20 cellular contexts compared by ENCODE assay signal in the genomic region with DNA sequence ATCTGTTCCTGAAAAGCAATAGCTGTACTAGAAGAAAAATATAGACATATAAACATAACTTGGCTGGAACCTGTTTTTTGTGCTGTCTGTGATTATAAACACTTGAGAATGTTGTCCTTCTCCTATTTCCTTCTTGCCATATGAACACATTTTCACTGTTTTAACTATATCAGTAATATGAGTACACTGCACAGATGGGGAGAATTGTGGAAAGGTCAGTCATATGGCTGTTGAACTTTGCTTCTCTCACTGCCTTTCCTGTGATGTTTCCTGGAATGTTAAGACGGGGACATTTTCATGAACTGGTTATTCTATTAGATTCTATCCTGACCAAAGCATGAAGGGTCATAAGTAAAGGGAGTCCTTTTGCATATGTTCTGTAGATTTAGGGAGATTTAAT. TPM values are rescaled to one million over a fixed set of nuclear protein-coding genes. Genes with fewer than 3 reads are reported as not detected.
"Had no signal": no experiment of that assay in that cellular context is flagged by ENCODE, and none has a peak within 500 bp of the region (broad histone marks: within the 10 kb centered on the region; RNA-seq: fewer than 3 reads in every experiment).

No MANE protein-coding gene starts in this region.

- H3K27ac Mint-ChIP-seq: activated CD4-positive, alpha-beta T cell treated with anti-CD3 and anti-CD28 coated beads, Interleukin-2, amount 10 ng/mL, durations not matched to agents 24 days and 14 days; activated CD8-positive, alpha-beta T cell treated with anti-CD3 and anti-CD28 coated beads, Interleukin-2, amount 10 ng/mL, durations not matched to agents 7 days and 5 days; activated naive CD4-positive, alpha-beta T cell treated with anti-CD3 and anti-CD28 coated beads, Interleukin-2, amount 10 ng/mL, durations not matched to agents 7 days and 5 days; activated naive CD8-positive, alpha-beta T cell treated with anti-CD3 and anti-CD28 coated beads, Interleukin-2, amount 50 U/mL, for 24 hours; activated T-cell treated with anti-CD3 and anti-CD28 coated beads, Interleukin-2, amount 50 U/mL, for 24 hours; activated T-helper 2 cell treated with anti-CD3 and anti-CD28 coated beads, Interferon-gamma antibody, Interleukin-2, Interleukin-4, amounts not matched to agents 10 μg/mL and 5 μg/mL and 100 μg/mL, durations not matched to agents 14 hours and 24 hours and 36 hours; T-helper 1 cell treated with Interleukin-12 subunit alpha and Interleukin-12 subunit beta and Interleukin-4 antibody, amounts not matched to agents 30 μg/mL and 1 μg/mL, for 36 hours had no signal

- H3K9me3 Mint-ChIP-seq: activated CD4-positive, alpha-beta T cell treated with anti-CD3 and anti-CD28 coated beads, Interleukin-2, amount 10 ng/mL, durations not matched to agents 24 days and 14 days; activated naive CD4-positive, alpha-beta T cell treated with anti-CD3 and anti-CD28 coated beads, Interleukin-2, amount 10 ng/mL, durations not matched to agents 7 days and 5 days; activated naive CD8-positive, alpha-beta T cell treated with anti-CD3 and anti-CD28 coated beads, Interleukin-2, amount 50 U/mL, for 24 hours; activated T-cell treated with anti-CD3 and anti-CD28 coated beads, Interleukin-2, amount 50 U/mL, for 24 hours; activated T-helper 2 cell treated with anti-CD3 and anti-CD28 coated beads, Interferon-gamma antibody, Interleukin-2, Interleukin-4, amounts not matched to agents 10 μg/mL and 5 μg/mL and 100 μg/mL, durations not matched to agents 14 hours and 24 hours and 36 hours; T-helper 1 cell treated with Interleukin-12 subunit alpha and Interleukin-12 subunit beta and Interleukin-4 antibody, amounts not matched to agents 30 μg/mL and 1 μg/mL, for 36 hours had no signal

- ATAC-seq: activated CD8-positive, alpha-beta T cell treated with anti-CD3 and anti-CD28 coated beads, Interleukin-2, amount 10 ng/mL, durations not matched to agents 7 days and 5 days; activated naive CD8-positive, alpha-beta T cell treated with anti-CD3 and anti-CD28 coated beads, Interleukin-2, amount 50 U/mL, for 24 hours; left colon had no signal

- DNase-seq: activated CD4-positive, alpha-beta T cell treated with anti-CD3 and anti-CD28 coated beads, Interleukin-2, amount 10 ng/mL, durations not matched to agents 24 days and 14 days; activated CD8-positive, alpha-beta T cell treated with anti-CD3 and anti-CD28 coated beads, Interleukin-2, amount 10 ng/mL, durations not matched to agents 7 days and 5 days; activated naive CD4-positive, alpha-beta T cell treated with anti-CD3 and anti-CD28 coated beads, Interleukin-2, amount 10 ng/mL, durations not matched to agents 7 days and 5 days; activated naive CD8-positive, alpha-beta T cell treated with anti-CD3 and anti-CD28 coated beads, Interleukin-2, amount 50 U/mL, for 24 hours; activated T-cell treated with anti-CD3 and anti-CD28 coated beads, Interleukin-2, amount 50 U/mL, for 24 hours; aorta; brain microvascular endothelial cell; cortex of kidney; effector CD8-positive, alpha-beta T cell; hypothalamus; islet precursor cell; left colon; mammary epithelial cell; occipital lobe; stimulated activated CD4-positive, alpha-beta T cell treated with anti-CD3 and anti-CD28 coated beads, Interleukin-12 subunit alpha, Interleukin-12 subunit beta, amount 100 ng/mL, for 4 hours; stimulated activated CD4-positive, alpha-beta T cell treated with anti-CD3 and anti-CD28 coated beads, Interleukin-1b, Interleukin-23, amount 100 ng/mL, for 48 hours; stimulated activated naive CD4-positive, alpha-beta T cell treated with Interleukin-2 at 50 U/mL for 16 hours; thyroid gland had no signal

- H3K36me3 Mint-ChIP-seq: activated naive CD4-positive, alpha-beta T cell treated with anti-CD3 and anti-CD28 coated beads, Interleukin-2, amount 10 ng/mL, durations not matched to agents 7 days and 5 days had no signal

- H3K4me3 Mint-ChIP-seq: activated CD4-positive, alpha-beta T cell treated with anti-CD3 and anti-CD28 coated beads, Interleukin-2, amount 10 ng/mL, durations not matched to agents 24 days and 14 days; activated CD8-positive, alpha-beta T cell treated with anti-CD3 and anti-CD28 coated beads, Interleukin-2, amount 10 ng/mL, durations not matched to agents 7 days and 5 days; activated naive CD4-positive, alpha-beta T cell treated with anti-CD3 and anti-CD28 coated beads, Interleukin-2, amount 10 ng/mL, durations not matched to agents 7 days and 5 days; activated naive CD8-positive, alpha-beta T cell treated with anti-CD3 and anti-CD28 coated beads, Interleukin-2, amount 50 U/mL, for 24 hours; activated T-cell treated with anti-CD3 and anti-CD28 coated beads, Interleukin-2, amount 50 U/mL, for 24 hours; T-helper 1 cell treated with Interleukin-12 subunit alpha and Interleukin-12 subunit beta and Interleukin-4 antibody, amounts not matched to agents 30 μg/mL and 1 μg/mL, for 36 hours had no signal

- H3K4me1 Mint-ChIP-seq: activated CD4-positive, alpha-beta T cell treated with anti-CD3 and anti-CD28 coated beads, Interleukin-2, amount 10 ng/mL, durations not matched to agents 24 days and 14 days; activated naive CD4-positive, alpha-beta T cell treated with anti-CD3 and anti-CD28 coated beads, Interleukin-2, amount 10 ng/mL, durations not matched to agents 7 days and 5 days; activated naive CD8-positive, alpha-beta T cell treated with anti-CD3 and anti-CD28 coated beads, Interleukin-2, amount 50 U/mL, for 24 hours had no signal

RNA-seq across cellular contexts. Expression of gene HMCN1, which starts 24.9 kb away (rescaled TPM):
- total RNA-seq: activated CD4-positive, alpha-beta T cell treated with anti-CD3 and anti-CD28 coated beads, Interleukin-2, amount 10 ng/mL, durations not matched to agents 24 days and 14 days had no signal
